ENCODE assay signal across 7 cellular contexts in genomic region chr12:123106640-123107359, GRCh38. TPM values are rescaled to one million over a fixed set of nuclear protein-coding genes. Genes with fewer than 3 reads are reported as not detected.
A peak's percentile ranks its signal among the peaks of the same experiment; 100 is the strongest.
DNase-seq lines count a peak whose midpoint lies in the region; ATAC-seq and TF ChIP-seq lines count a peak whose summit lies in the region.

No MANE protein-coding gene starts in this region.

- H3K27ac ChIP-seq in MM.1S (ENCODE audit: low read length) = no peak overlapping the region; the same call in 1 of the 2 replicates
- H3K27ac ChIP-seq in heart left ventricle = peak overlapping the region; percentile 58 to 91 (median 82)

- H3K9me2 ChIP-seq in MM.1S (replicated peaks; ENCODE audit: insufficient read depth, low read length) = no peaks in the 10 kb centered on the region

- H3K4me1 ChIP-seq in MM.1S (ENCODE audit: low read length) = peaks cover 12% of the 10 kb centered on the region
- peaks cover 15 to 83% (median 65%) of the 10 kb centered on the region in 12 donors for H3K4me1 ChIP-seq in heart left ventricle

- intact Hi-C loops in heart left ventricle (cut with DNase I) (loop anchor here in 7 of 10 donors (5.0 kb wide), 2 partner anchors 36 to 41 kb away; no protein-coding TSS in a partner anchor), posterior vena cava (cut with DNase I) (loop anchor here in 1 of 2 donors (2.0 kb wide), 1 partner anchor 46 kb away; no protein-coding TSS in a partner anchor)

- H3K27me3 ChIP-seq in MM.1S (replicated peaks; ENCODE audit: insufficient read depth, low read length) = no peaks in the 10 kb centered on the region
- no peaks in the 10 kb centered on the region for H3K27me3 ChIP-seq in heart left ventricle

- H3K36me3 ChIP-seq in MM.1S (replicated peaks; ENCODE audit: insufficient read depth, low read length) (no peaks in the 10 kb centered on the region), heart left ventricle (peaks cover 0 to 8% (median 0%) of the 10 kb centered on the region in 9 donors)

- peak overlapping the region; percentile 24; the same call in 1 of the 2 replicates for H3K4me2 ChIP-seq in MM.1S (ENCODE audit: low read depth, low read length)

- 35 to 39% (median 38%) methylated on average over 6 to 9 of the region's 9 CpGs for WGBS in heart left ventricle, 4 donors

- TF ChIP-seq CTCF in MM.1S (IDR thresholded peaks at IDR 0.05; ENCODE audit: low read length) (no peak), heart left ventricle (IDR thresholded peaks at IDR 0.05) (no peak)

- DNase-seq in MM.1S (peak; percentile 46), heart left ventricle (peak; percentile 55 to 80 (median 67)), 8988T (no peak), posterior vena cava (ENCODE audit: low spot score) (no peak), DMS153 treated with DMSO at 0.1 percent for 48 hours (lab: John Stamatoyannopoulos, UW; ENCODE audit: unreplicated experiment) (no peak)
- peak; percentile 57 to 69 for DNase-seq in activated CD4-positive, alpha-beta T cell treated with anti-CD3 and anti-CD28 coated beads, Interleukin-2, amount 50 U/mL, for 48 hours
- DNase-seq in stimulated activated CD8-positive, alpha-beta memory T cell treated with anti-CD3 and anti-CD28 coated beads, Interleukin-4, amount 100 ng/mL, for 24 hours (ENCODE audit: low read depth) = peak; percentile 48

- no peaks in the 10 kb centered on the region for H3K79me2 ChIP-seq in MM.1S (ENCODE audit: low read length)

- no peaks in the 10 kb centered on the region for H3K9me3 ChIP-seq in MM.1S (replicated peaks; ENCODE audit: insufficient read depth, low read length)
- H3K9me3 ChIP-seq in heart left ventricle = no peaks in the 10 kb centered on the region

- no peak overlapping the region for H3K4me3 ChIP-seq in MM.1S (ENCODE audit: low read length)
- H3K4me3 ChIP-seq in heart left ventricle = no peak overlapping the region

- H2AFZ ChIP-seq in MM.1S (ENCODE audit: low read length) = peak overlapping the region; percentile 65

- ATAC-seq in heart left ventricle = peak in 3 of 4 donors; percentile 50 to 79 (median 69)

- H3F3A ChIP-seq in MM.1S (ENCODE audit: insufficient read depth, low read length) = no peaks in the 10 kb centered on the region

- no peak overlapping the region; the same call in 1 of the 2 replicates for H3K9ac ChIP-seq in MM.1S (ENCODE audit: low read length)

- no peak for TF ChIP-seq POLR2A in heart left ventricle (IDR thresholded peaks at IDR 0.05)

- H4K20me1 ChIP-seq in MM.1S (ENCODE audit: insufficient read depth, low read length) = no peaks in the 10 kb centered on the region

RNA-seq across cellular contexts. Expression of gene PITPNM2, which starts 44.1 kb away (rescaled TPM):
- total RNA-seq in heart left ventricle = 10 to 100 TPM; 13.2 to 28.5 (median 20.7) TPM
- polyA plus RNA-seq in heart left ventricle = 10 to 100 TPM; 12.0 to 13.0 TPM
- total RNA-seq in posterior vena cava = 10 to 100 TPM; 17.2 to 24.7 TPM

Comparison
In these comparisons a context has a peak if more than half of its experiments do, and no peak if none do; other contexts are left out.
1. DNase-seq: peak in MM.1S (single experiment), activated CD4-positive, alpha-beta T cell treated with anti-CD3 and anti-CD28 coated beads, Interleukin-2, amount 50 U/mL, for 48 hours (2 of 2), heart left ventricle (5 of 5) and stimulated activated CD8-positive, alpha-beta memory T cell treated with anti-CD3 and anti-CD28 coated beads, Interleukin-4, amount 100 ng/mL, for 24 hours (single experiment); none in 8988T (single experiment), posterior vena cava (single experiment) and DMS153 treated with DMSO at 0.1 percent for 48 hours (single experiment).